ENCODE assay signal across 8 cellular contexts in genomic region chr20:1816384-1817381, GRCh38.
DNase-seq lines count a peak whose midpoint lies in the region; ATAC-seq and TF ChIP-seq lines count a peak whose summit lies in the region.

No MANE protein-coding gene starts in this region.

- peaks cover 24% of the 10 kb centered on the region for H3K4me1 ChIP-seq in body of pancreas
- H3K4me1 ChIP-seq in vagina: peaks cover 50% of the 10 kb centered on the region
- H3K4me1 ChIP-seq in A673 (ENCODE audit: insufficient read depth, low read length, poor library complexity, severe bottlenecking): peaks cover 10% of the 10 kb centered on the region

- H3K27me3 ChIP-seq in body of pancreas: no peaks in the 10 kb centered on the region
- H3K27me3 ChIP-seq in vagina: no peaks in the 10 kb centered on the region
- H3K27me3 ChIP-seq in A673 (replicated peaks; ENCODE audit: insufficient read depth, low read depth, low read length, poor library complexity): no peaks in the 10 kb centered on the region

- 41% methylated on average over 16 of the region's 16 CpGs for WGBS in body of pancreas, 2 donors

- no peaks in the 10 kb centered on the region for H3K36me3 Mint-ChIP-seq in activated naive CD4-positive, alpha-beta T cell treated with anti-CD3 and anti-CD28 coated beads, Interleukin-2, amount 10 ng/mL, durations not matched to agents 7 days and 5 days

- ATAC-seq in body of pancreas (no peak), left lobe of liver (peak; percentile 43), HG03442 (IDR thresholded peaks at IDR 0.05; ENCODE audit: unreplicated experiment) (no peak)

- POLR2A ChIA-PET in A673 (lab: Charles Lee; ENCODE audit: low non-redundant PET): no interaction called here

- H3K4me3 Mint-ChIP-seq in activated naive CD4-positive, alpha-beta T cell treated with anti-CD3 and anti-CD28 coated beads, Interleukin-2, amount 10 ng/mL, durations not matched to agents 7 days and 5 days: no peak overlapping the region

- intact Hi-C loops in body of pancreas (cut with DNase I) (no loop called here), vagina (cut with DNase I) (no loop called here), A673 (cut with micrococcal nuclease; ENCODE audit: unreplicated experiment) (no loop called here)

- H3K27me3 Mint-ChIP-seq in activated naive CD4-positive, alpha-beta T cell treated with anti-CD3 and anti-CD28 coated beads, Interleukin-2, amount 10 ng/mL, durations not matched to agents 7 days and 5 days: peaks cover 79% of the 10 kb centered on the region

- H3K4me3 ChIP-seq in body of pancreas: no peak overlapping the region
- no peak overlapping the region for H3K4me3 ChIP-seq in vagina
- H3K4me3 ChIP-seq in A673 (ENCODE audit: low read depth, low read length, poor library complexity, severe bottlenecking): no peak overlapping the region

- H3K27ac Mint-ChIP-seq in activated naive CD4-positive, alpha-beta T cell treated with anti-CD3 and anti-CD28 coated beads, Interleukin-2, amount 10 ng/mL, durations not matched to agents 7 days and 5 days: no peak overlapping the region

- H3K27ac ChIP-seq in body of pancreas: peak overlapping the region in 3 of 4 donors; percentile 14 to 38 (median 33)
- H3K27ac ChIP-seq in vagina: peak overlapping the region; percentile 18
- H3K27ac ChIP-seq in A673 (ENCODE audit: low read depth, low read length, poor library complexity, severe bottlenecking): no peak overlapping the region

- CTCF ChIA-PET in activated naive CD4-positive, alpha-beta T cell treated with anti-CD3 and anti-CD28 coated beads, Interleukin-2, amount 10 ng/mL, durations not matched to agents 7 days and 5 days (lab: Charles Lee): no interaction called here
- CTCF ChIA-PET in A673 (lab: Charles Lee): interaction anchor here (0.6 kb wide), 1 partner anchor 83 kb away, joined by 3 read pairs; no protein-coding TSS in a partner anchor

- BruUV-seq in A673 (replicated peaks; lab: Mats Ljungman, UMichigan): no TSS peak

- H3K9me3 ChIP-seq in body of pancreas: no peaks in the 10 kb centered on the region
- no peaks in the 10 kb centered on the region for H3K9me3 ChIP-seq in vagina
- H3K9me3 ChIP-seq in A673 (ENCODE audit: low read depth, low read length, poor library complexity, severe bottlenecking): no peaks in the 10 kb centered on the region

- peaks cover 12% of the 10 kb centered on the region for H3K4me1 Mint-ChIP-seq in activated naive CD4-positive, alpha-beta T cell treated with anti-CD3 and anti-CD28 coated beads, Interleukin-2, amount 10 ng/mL, durations not matched to agents 7 days and 5 days

- H3K36me3 ChIP-seq in body of pancreas (replicated peaks in 1 of 2; ENCODE audit: insufficient read depth in 1 of 2, low read depth in 2 of 2): no peaks in the 10 kb centered on the region
- no peaks in the 10 kb centered on the region for H3K36me3 ChIP-seq in vagina
- no peaks in the 10 kb centered on the region for H3K36me3 ChIP-seq in A673 (ENCODE audit: insufficient read depth, low read length, poor library complexity, severe bottlenecking)

- TF ChIP-seq CTCF in body of pancreas (IDR thresholded peaks at IDR 0.05): no peak
- no peak for TF ChIP-seq CTCF in vagina (IDR thresholded peaks at IDR 0.05)
- no peak for TF ChIP-seq CTCF in A673 (conservative IDR thresholded peaks at IDR 0.05; ENCODE audit: low read depth, low read length)

- H3K9me3 Mint-ChIP-seq in activated naive CD4-positive, alpha-beta T cell treated with anti-CD3 and anti-CD28 coated beads, Interleukin-2, amount 10 ng/mL, durations not matched to agents 7 days and 5 days: peaks cover 3% of the 10 kb centered on the region

- peak; percentile 44 for DNase-seq in activated naive CD4-positive, alpha-beta T cell treated with anti-CD3 and anti-CD28 coated beads, Interleukin-2, amount 10 ng/mL, durations not matched to agents 7 days and 5 days
- no peak for DNase-seq in activated naive CD4-positive, alpha-beta T cell treated with anti-CD3 and anti-CD28 coated beads, Interleukin-2, amount 50 U/mL, for 16 hours
- no peak for DNase-seq in body of pancreas
- peak; percentile 44 for DNase-seq in left lobe of liver (ENCODE audit: low spot score)
- peak; percentile 79 to 95 for DNase-seq in vagina (ENCODE audit: extremely low spot score in 2 of 2)
- no peak for DNase-seq in A673 (ENCODE audit: low spot score)
- no peak for DNase-seq in activated T-cell treated with anti-CD3 and anti-CD28 coated beads for 4 hours

- TF ChIP-seq POLR2A in body of pancreas (IDR thresholded peaks at IDR 0.05) (no peak), vagina (IDR thresholded peaks at IDR 0.05) (no peak)

Comparison
In these comparisons a context has a peak if more than half of its experiments do, and no peak if none do; other contexts are left out.
1. DNase-seq: peak in activated naive CD4-positive, alpha-beta T cell treated with anti-CD3 and anti-CD28 coated beads, Interleukin-2, amount 10 ng/mL, durations not matched to agents 7 days and 5 days (single experiment), left lobe of liver (single experiment) and vagina (2 of 2); none in activated naive CD4-positive, alpha-beta T cell treated with anti-CD3 and anti-CD28 coated beads, Interleukin-2, amount 50 U/mL, for 16 hours (single experiment), body of pancreas (0 of 4), A673 (single experiment) and activated T-cell treated with anti-CD3 and anti-CD28 coated beads for 4 hours (single experiment).